19 cellular contexts compared by ENCODE assay signal in genomic region chr9:88370346-88370745, GRCh38. TPM values are rescaled to one million over a fixed set of nuclear protein-coding genes. Genes with fewer than 3 reads are reported as not detected.
DNase-seq lines count a peak whose midpoint lies in the region; ATAC-seq and TF ChIP-seq lines count a peak whose summit lies in the region.
"Had no signal": no experiment of that assay in that cellular context is flagged by ENCODE, and none has a peak within 500 bp of the region (broad histone marks: within the 10 kb centered on the region; RNA-seq: fewer than 3 reads in every experiment).

No MANE protein-coding gene starts in this region.

- no peak overlapping the region for H3K18ac ChIP-seq in mesenchymal stem cell (ENCODE audit: low read depth in 1 of 2, low read length in 2 of 2)

- no peaks in the 10 kb centered on the region for H3K4me1 ChIP-seq in mesenchymal stem cell (ENCODE audit: control insufficient read depth, insufficient read depth, low read depth, low read length)
- H3K4me1 ChIP-seq in mucosa of descending colon (ENCODE audit: low read depth) = no peaks in the 10 kb centered on the region

- H3K9me3 ChIP-seq in mesenchymal stem cell (ENCODE audit: control insufficient read depth, low read length) = no peaks in the 10 kb centered on the region
- no peaks in the 10 kb centered on the region for H3K9me3 ChIP-seq in mucosa of descending colon

- peaks cover 10% of the 10 kb centered on the region for H3K9me3 Mint-ChIP-seq in chondrocyte (ENCODE audit: low read depth)

- POLR2A ChIA-PET in HEK293T (lab: Yijun Ruan, JAX) = no interaction called here

- H4K8ac ChIP-seq in mesenchymal stem cell (ENCODE audit: low read length) = no peak overlapping the region

- H3K4me3 Mint-ChIP-seq in chondrocyte (ENCODE audit: unreplicated experiment) = no peak overlapping the region
- H3K4me3 Mint-ChIP-seq: CD14-positive monocyte, H9 had no signal

- H3K36me3 ChIP-seq in mesenchymal stem cell (ENCODE audit: control insufficient read depth in 1 of 2, insufficient read depth in 2 of 2, low read depth in 1 of 2, low read length in 2 of 2) (no peaks in the 10 kb centered on the region), mucosa of descending colon (ENCODE audit: low read depth) (no peaks in the 10 kb centered on the region)

- TF ChIP-seq CTCF in mucosa of descending colon (IDR thresholded peaks at IDR 0.05) (no peak), chondrocyte (IDR thresholded peaks at IDR 0.05) (no peak), GM10266 (IDR thresholded peaks at IDR 0.05; ENCODE audit: control insufficient read depth, insufficient read depth, low read depth, missing control alignments) (no peak)

- ATAC-seq in HG03139 (IDR thresholded peaks at IDR 0.05; ENCODE audit: unreplicated experiment) = no peak
- no peak for ATAC-seq in mucosa of descending colon

- no peaks in the 10 kb centered on the region for H3K27me3 Mint-ChIP-seq in chondrocyte (ENCODE audit: low read depth)

- H2AK5ac ChIP-seq in mesenchymal stem cell (ENCODE audit: low read length, severe bottlenecking) = no peak overlapping the region

- H3K27ac Mint-ChIP-seq in chondrocyte (ENCODE audit: unreplicated experiment) = no peak overlapping the region
- H3K27ac Mint-ChIP-seq: CD14-positive monocyte, H9 had no signal

- intact Hi-C loops in mucosa of descending colon (cut with DNase I, micrococcal nuclease) = no loop called here

- DNase-seq in EL (peak; percentile 44), HEK293T (ENCODE audit: extremely low spot score) (no peak), SW480 (ENCODE audit: low spot score) (peak; percentile 66), mesenchymal stem cell (peak; percentile 16), mucosa of descending colon (no peak), chondrocyte (ENCODE audit: low spot score) (no peak), GM10266 (ENCODE audit: extremely low spot score) (no peak)
- DNase-seq: ACHN, AML-193, DND-41, H9, NCI-H1105, NCI-H187 treated with DMSO at 0.1 percent for 48 hours, NCI-H2227 treated with DMSO at 0.1 percent for 48 hours, NCI-H524, T-helper 2 cell had no signal

- CTCF ChIA-PET in HEK293T (lab: Yijun Ruan, JAX) = no interaction called here

- H2BK5ac ChIP-seq in mesenchymal stem cell (ENCODE audit: low read depth, low read length, poor library complexity, severe bottlenecking) = no peak overlapping the region

- H3K27me3 ChIP-seq in mesenchymal stem cell (ENCODE audit: control insufficient read depth in 1 of 2, insufficient read depth in 1 of 2, low read length in 2 of 2) = no peaks in the 10 kb centered on the region

- H3K4me1 Mint-ChIP-seq in chondrocyte (ENCODE audit: low read depth) = no peaks in the 10 kb centered on the region

- H3K14ac ChIP-seq in mesenchymal stem cell (ENCODE audit: low read length in 2 of 2) = no peak overlapping the region

- H3K9ac ChIP-seq in mesenchymal stem cell (ENCODE audit: low read length) = no peak overlapping the region

- H2BK12ac ChIP-seq in mesenchymal stem cell (ENCODE audit: low read length in 2 of 2) = no peak overlapping the region

- no peak overlapping the region for H2AFZ ChIP-seq in mesenchymal stem cell (ENCODE audit: low read depth, low read length)

- no peaks in the 10 kb centered on the region for H3K79me1 ChIP-seq in mesenchymal stem cell (replicated peaks; ENCODE audit: low read length, poor library complexity, severe bottlenecking)

- H3K36me3 Mint-ChIP-seq in chondrocyte (ENCODE audit: low read depth) = peaks cover 2% of the 10 kb centered on the region

- H3K23ac ChIP-seq in mesenchymal stem cell (ENCODE audit: low read length in 2 of 2) = no peak overlapping the region

- H2BK120ac ChIP-seq in mesenchymal stem cell (ENCODE audit: low read depth, low read length) = no peak overlapping the region

- no peak overlapping the region for H3K27ac ChIP-seq in mesenchymal stem cell (ENCODE audit: low read length, poor library complexity, severe bottlenecking)
- H3K27ac ChIP-seq: RWPE1 had no signal

- H4K91ac ChIP-seq in mesenchymal stem cell (ENCODE audit: low read length) = no peak overlapping the region

- H2BK15ac ChIP-seq in mesenchymal stem cell (ENCODE audit: low read depth, poor library complexity, severe bottlenecking) = no peak overlapping the region

- H3K4me2 ChIP-seq in mesenchymal stem cell (ENCODE audit: low read length, poor library complexity, severe bottlenecking) = no peak overlapping the region

- no peak overlapping the region for H3K4me3 ChIP-seq in mesenchymal stem cell (ENCODE audit: insufficient read depth in 1 of 2, low read depth in 1 of 2, low read length in 2 of 2)
- H3K4me3 ChIP-seq in mucosa of descending colon = no peak overlapping the region

- H3K4ac ChIP-seq in mesenchymal stem cell (ENCODE audit: low read depth in 1 of 2, low read length in 2 of 2) = no peak overlapping the region

TF ChIP-seq in HEK293T, 16 proteins besides CTCF, POLR2A, EP300 and RAD21:
- 0 out of 2 replicates have a peak, but pooled peaks have one; percentile 27 for TF ChIP-seq PKNOX1 (IDR thresholded peaks at IDR 0.05)
- no peak for TF ChIP-seq FOXK2 (IDR thresholded peaks at IDR 0.05)

RNA-seq across cellular contexts. Expression of gene SPIN1, which starts 17.9 kb away (rescaled TPM):
- 51.2 TPM for polyA plus RNA-seq in mesenchymal stem cell (2013, experiment 1 of 2)
- 54.0 TPM for polyA plus RNA-seq in mesenchymal stem cell (2013, experiment 2 of 2)
- total RNA-seq in mucosa of descending colon (10 to 100 TPM; 51.5 to 98.7 (median 67.7) TPM), chondrocyte (94.9 to 110 TPM (median 103 TPM) in 3 replicates)

Comparison
In these comparisons a context has a peak if more than half of its experiments do, and no peak if none do; other contexts are left out.
1. DNase-seq: peak in EL (single experiment), SW480 (single experiment) and mesenchymal stem cell (single experiment); none in HEK293T (single experiment), mucosa of descending colon (0 of 3), chondrocyte (single experiment) and GM10266 (single experiment).